12 cellular contexts compared by ENCODE assay signal in the genomic region with DNA sequence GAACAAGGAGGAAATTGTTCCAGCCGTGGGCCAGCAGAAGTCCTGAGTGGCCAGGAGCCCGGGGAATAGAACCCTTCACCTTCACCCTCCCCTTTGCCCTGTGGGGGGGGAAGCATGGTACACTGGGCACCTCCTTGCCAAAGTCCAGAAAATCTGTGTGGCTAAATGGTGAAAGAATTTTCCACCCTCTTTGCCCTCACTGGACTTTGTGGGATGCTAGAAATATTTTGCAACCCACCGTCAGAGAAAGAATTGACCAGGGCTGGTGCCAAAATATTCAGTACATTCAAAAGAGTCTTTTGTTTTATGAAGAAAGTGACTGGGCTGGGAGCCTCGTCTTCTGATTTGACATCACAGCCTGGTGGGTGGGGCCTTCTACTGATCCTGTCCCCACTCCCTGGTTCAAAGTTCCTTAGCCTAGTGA. TPM values are rescaled to one million over a fixed set of nuclear protein-coding genes. Genes with fewer than 3 reads are reported as not detected.
DNase-seq lines count a peak whose midpoint lies in the region; ATAC-seq and TF ChIP-seq lines count a peak whose summit lies in the region.
"Had no signal": no experiment of that assay in that cellular context is flagged by ENCODE, and none has a peak within 500 bp of the region (broad histone marks: within the 10 kb centered on the region; RNA-seq: fewer than 3 reads in every experiment).

No MANE protein-coding gene starts in this region.

- POLR2A ChIA-PET in activated CD8-positive, alpha-beta T cell treated with anti-CD3 and anti-CD28 coated beads for 36 hours (lab: Charles Lee) = no interaction called here

- H3K27ac ChIP-seq in caudate nucleus (ENCODE audit: low read depth, low read length) = peak overlapping the region; percentile 82
- peak overlapping the region; percentile 69 for H3K27ac ChIP-seq in layer of hippocampus (ENCODE audit: low read depth, low read length)
- peak overlapping the region in 7 of 8 donors; percentile 10 to 63 (median 58) for H3K27ac ChIP-seq in spleen

- no peaks in the 10 kb centered on the region for H3K9me3 ChIP-seq in spleen

- no peak overlapping the region for H3K27ac Mint-ChIP-seq in osteocyte (ENCODE audit: unreplicated experiment)
- no peak overlapping the region for H3K27ac Mint-ChIP-seq in activated CD8-positive, alpha-beta T cell treated with anti-CD3 and anti-CD28 coated beads for 36 hours
- H3K27ac Mint-ChIP-seq: activated CD8-positive, alpha-beta T cell treated with anti-CD3 and anti-CD28 coated beads, Interleukin-2, amount 10 ng/mL, durations not matched to agents 7 days and 5 days; HFFc6 had no signal

- TF ChIP-seq CTCF in spleen (IDR thresholded peaks at IDR 0.05 in 8 of 11, conservative IDR thresholded peaks at IDR 0.05 in 3 of 11) = no peak
- TF ChIP-seq CTCF in osteocyte (IDR thresholded peaks at IDR 0.05) = no peak
- TF ChIP-seq CTCF in activated CD8-positive, alpha-beta T cell treated with anti-CD3 and anti-CD28 coated beads for 36 hours (IDR thresholded peaks at IDR 0.05) = no peak

- CTCF ChIA-PET in activated CD8-positive, alpha-beta T cell treated with anti-CD3 and anti-CD28 coated beads for 36 hours (lab: Charles Lee) = no interaction called here

- H3K27me3 Mint-ChIP-seq in osteocyte (ENCODE audit: unreplicated experiment) = peaks cover 47% of the 10 kb centered on the region
- H3K27me3 Mint-ChIP-seq in activated CD8-positive, alpha-beta T cell treated with anti-CD3 and anti-CD28 coated beads for 36 hours = peaks cover 10% of the 10 kb centered on the region

- no peak for TF ChIP-seq POLR2A in spleen (IDR thresholded peaks at IDR 0.05)

- DNase-seq in COLO829 (ENCODE audit: low spot score) = peak; percentile 81
- DNase-seq in caudate nucleus (lab: John Stamatoyannopoulos, UW) = peak in 40 of 61 donors; percentile 18 to 77 (median 47)
- no peak for DNase-seq in spleen
- no peak for DNase-seq in NOMO-1 treated with dmso at 0.1 percent for 144 hours (lab: John Stamatoyannopoulos, UW; ENCODE audit: unreplicated experiment)
- DNase-seq in osteocyte (ENCODE audit: extremely low spot score, unreplicated experiment) = no peak
- DNase-seq in activated CD8-positive, alpha-beta T cell treated with anti-CD3 and anti-CD28 coated beads for 36 hours = no peak
- DNase-seq: activated CD8-positive, alpha-beta T cell treated with anti-CD3 and anti-CD28 coated beads, Interleukin-2, amount 10 ng/mL, durations not matched to agents 7 days and 5 days; HFFc6; stimulated activated CD8-positive, alpha-beta memory T cell treated with anti-CD3 and anti-CD28 coated beads, Interleukin-4, amount 100 ng/mL, for 48 hours had no signal

- 41 to 62% (median 51%) methylated on average over 4 of the region's 4 CpGs for WGBS in spleen, 5 donors

- no peaks in the 10 kb centered on the region for H3K4me1 Mint-ChIP-seq in osteocyte (ENCODE audit: unreplicated experiment)
- H3K4me1 Mint-ChIP-seq in activated CD8-positive, alpha-beta T cell treated with anti-CD3 and anti-CD28 coated beads for 36 hours (ENCODE audit: low read depth) = no peaks in the 10 kb centered on the region

- H3K36me3 ChIP-seq in spleen = no peaks in the 10 kb centered on the region

- H3K9me3 Mint-ChIP-seq in osteocyte (ENCODE audit: unreplicated experiment) = no peaks in the 10 kb centered on the region
- no peaks in the 10 kb centered on the region for H3K9me3 Mint-ChIP-seq in activated CD8-positive, alpha-beta T cell treated with anti-CD3 and anti-CD28 coated beads for 36 hours
- H3K9me3 Mint-ChIP-seq: HFFc6 had no signal

- H3K27me3 ChIP-seq in layer of hippocampus (ENCODE audit: control insufficient read depth, insufficient read depth, low read length) (no peaks in the 10 kb centered on the region), spleen (replicated peaks in 1 of 7) (peaks cover 0 to 15% (median 0%) of the 10 kb centered on the region in 7 donors)

- no peak for ATAC-seq in HG03460 (IDR thresholded peaks at IDR 0.05; ENCODE audit: unreplicated experiment)
- ATAC-seq in activated CD8-positive, alpha-beta T cell treated with anti-CD3 and anti-CD28 coated beads for 36 hours = no peak
- ATAC-seq: activated CD8-positive, alpha-beta T cell treated with anti-CD3 and anti-CD28 coated beads, Interleukin-2, amount 10 ng/mL, durations not matched to agents 7 days and 5 days; GM12878 had no signal

- H3K4me3 Mint-ChIP-seq in osteocyte (ENCODE audit: unreplicated experiment) = no peak overlapping the region
- no peak overlapping the region for H3K4me3 Mint-ChIP-seq in activated CD8-positive, alpha-beta T cell treated with anti-CD3 and anti-CD28 coated beads for 36 hours
- H3K4me3 Mint-ChIP-seq: activated CD8-positive, alpha-beta T cell treated with anti-CD3 and anti-CD28 coated beads, Interleukin-2, amount 10 ng/mL, durations not matched to agents 7 days and 5 days; HFFc6 had no signal

- peaks cover 0 to 9% (median 0%) of the 10 kb centered on the region in 6 donors for H3K4me1 ChIP-seq in spleen

- H3K36me3 Mint-ChIP-seq in osteocyte (ENCODE audit: unreplicated experiment) = no peaks in the 10 kb centered on the region
- H3K36me3 Mint-ChIP-seq in activated CD8-positive, alpha-beta T cell treated with anti-CD3 and anti-CD28 coated beads for 36 hours (ENCODE audit: low read depth) = no peaks in the 10 kb centered on the region

- intact Hi-C loops in spleen (cut with DNase I; ENCODE audit: low total_unique reads) = no loop called here
- intact Hi-C loops in activated CD8-positive, alpha-beta T cell treated with anti-CD3 and anti-CD28 coated beads for 36 hours (cut with micrococcal nuclease) = no loop called here

- no peak overlapping the region for H3K4me3 ChIP-seq in spleen
- H3K4me3 ChIP-seq: GM12878 had no signal

RNA-seq across cellular contexts. Expression of gene NFASC, which starts 14.6 kb away (rescaled TPM):
- 10 to 100 TPM; 20.6 to 60.3 (median 27.4) TPM for total RNA-seq in spleen
- polyA plus RNA-seq in spleen = 1 to 10 TPM; 2.8 to 9.1 (median 2.9) TPM
- 0.13 TPM in 1 of 2 replicates, not detected in the other for total RNA-seq in osteocyte
- not detected for total RNA-seq in activated CD8-positive, alpha-beta T cell treated with anti-CD3 and anti-CD28 coated beads for 36 hours

Comparison
In these comparisons a context has a peak if more than half of its experiments do, and no peak if none do; other contexts are left out.
1. DNase-seq: peak in COLO829 (single experiment) and caudate nucleus (40 of 61); none in spleen (single experiment), NOMO-1 treated with dmso at 0.1 percent for 144 hours (single experiment), osteocyte (single experiment) and activated CD8-positive, alpha-beta T cell treated with anti-CD3 and anti-CD28 coated beads for 36 hours (single experiment).
2. RNA of gene NFASC, which starts 14.6 kb away (total RNA-seq): 20.6 to 60.3 TPM in spleen; 0.13 TPM in osteocyte and not detected in activated CD8-positive, alpha-beta T cell treated with anti-CD3 and anti-CD28 coated beads for 36 hours; every median in the first group is over 10 times any median in the second.
3. Peak in every context shown above with its lines, with median percentiles within 50 percentile points of each other: H3K27ac ChIP-seq.